In genomic region chr2:166372046-166372445, GRCh38 we compare ENCODE assay signal across 1 cellular context.
TF ChIP-seq lines count a peak whose summit lies in the region.

No MANE protein-coding gene starts in this region.

TF ChIP-seq in HepG2, 621 proteins besides CTCF, POLR2A, EP300 and RAD21 (continued from another document and continues in another):
- TF ChIP-seq ZNF710 (CRISPR knock-in tag; IDR thresholded peaks at IDR 0.05; ENCODE audit: borderline replicate concordance) (peak; percentile 51; the same call in 1 of the 2 replicates), EHMT2 (IDR thresholded peaks at IDR 0.05; ENCODE audit: borderline replicate concordance, low read depth, low read length) (peak; percentile 86; the same call in 1 of the 2 replicates), GMEB1 (CRISPR knock-in tag; IDR thresholded peaks at IDR 0.05; ENCODE audit: borderline replicate concordance) (no peak), ZBED4 (CRISPR knock-in tag; IDR thresholded peaks at IDR 0.05; ENCODE audit: borderline replicate concordance) (peak; percentile 71; the same call in 1 of the 2 replicates), ZFYVE20 (CRISPR knock-in tag; IDR thresholded peaks at IDR 0.05; ENCODE audit: borderline replicate concordance, low read depth) (no peak), ZNF672 (CRISPR knock-in tag; IDR thresholded peaks at IDR 0.05) (no peak), ZNF337 (CRISPR knock-in tag; IDR thresholded peaks at IDR 0.05; ENCODE audit: borderline replicate concordance, low read depth) (no peak), PLRG1 (conservative IDR thresholded peaks at IDR 0.05) (no peak), NPAS2 (CRISPR knock-in tag; IDR thresholded peaks at IDR 0.05; ENCODE audit: borderline replicate concordance) (no peak), ZNF639 (CRISPR knock-in tag; conservative IDR thresholded peaks at IDR 0.05) (no peak), ZNF547 (CRISPR knock-in tag; IDR thresholded peaks at IDR 0.05) (no peak), DBP (CRISPR knock-in tag; IDR thresholded peaks at IDR 0.05; ENCODE audit: not compliant biosample characterization) (no peak), TMF1 (CRISPR knock-in tag; IDR thresholded peaks at IDR 0.05; ENCODE audit: low read depth) (no peak), EED (CRISPR knock-in tag; IDR thresholded peaks at IDR 0.05) (no peak), ZNF674 (CRISPR knock-in tag; IDR thresholded peaks at IDR 0.05; ENCODE audit: low read depth) (no peak), ZNF556 (CRISPR knock-in tag; IDR thresholded peaks at IDR 0.05; ENCODE audit: borderline replicate concordance) (no peak), ZFP62 (CRISPR knock-in tag; IDR thresholded peaks at IDR 0.05) (no peak), ZNF329 (CRISPR knock-in tag; IDR thresholded peaks at IDR 0.05; ENCODE audit: low read depth) (no peak), ZNF230 (CRISPR knock-in tag; IDR thresholded peaks at IDR 0.05) (no peak), SNAI1 (CRISPR knock-in tag; IDR thresholded peaks at IDR 0.05; ENCODE audit: borderline replicate concordance) (no peak), SALL2 (CRISPR knock-in tag; IDR thresholded peaks at IDR 0.05) (no peak), TCF7L2 (IDR thresholded peaks at IDR 0.05; ENCODE audit: low read depth, low read length) (no peak), FOXK2 (IDR thresholded peaks at IDR 0.05) (no peak), ZFAT (CRISPR knock-in tag; conservative IDR thresholded peaks at IDR 0.05) (no peak), ZNF441 (CRISPR knock-in tag; IDR thresholded peaks at IDR 0.05; ENCODE audit: borderline replicate concordance) (no peak), ATF1 (CRISPR knock-in tag; IDR thresholded peaks at IDR 0.05) (no peak), ZFP36L1 (CRISPR knock-in tag; IDR thresholded peaks at IDR 0.05) (no peak; the same call in 1 of the 2 replicates), ZSCAN5A (CRISPR knock-in tag; IDR thresholded peaks at IDR 0.05; ENCODE audit: borderline replicate concordance) (no peak; the same call in 1 of the 2 replicates), MLXIP (CRISPR knock-in tag; IDR thresholded peaks at IDR 0.05; ENCODE audit: borderline replicate concordance) (no peak), PBX2 (CRISPR knock-in tag; IDR thresholded peaks at IDR 0.05) (no peak), TOPORS (CRISPR knock-in tag; IDR thresholded peaks at IDR 0.05) (no peak), ZNF747 (CRISPR knock-in tag; IDR thresholded peaks at IDR 0.05; ENCODE audit: borderline replicate concordance) (no peak), LCORL (IDR thresholded peaks at IDR 0.05) (peak; percentile 96), LCORL (CRISPR knock-in tag; IDR thresholded peaks at IDR 0.05) (peak; percentile 95), HNRNPH1 (optimal IDR thresholded peaks at IDR 0.05; ENCODE audit: low read depth, low read length) (no peak), ZIK1 (CRISPR knock-in tag; IDR thresholded peaks at IDR 0.05; ENCODE audit: borderline replicate concordance, low read depth) (no peak), TERF1 (CRISPR knock-in tag; IDR thresholded peaks at IDR 0.05) (no peak), SMARCC2 (IDR thresholded peaks at IDR 0.05) (0 out of 2 replicates have a peak, but pooled peaks have one; percentile 11), ZFP36 (IDR thresholded peaks at IDR 0.05; ENCODE audit: borderline replicate concordance, low read depth, low read length, partially characterized antibody) (no peak), FOXP1 (IDR thresholded peaks at IDR 0.05) (no peak), FOXP1 (CRISPR knock-in tag; IDR thresholded peaks at IDR 0.05) (peak; percentile 67; the same call in 1 of the 2 replicates), NFIC (IDR thresholded peaks at IDR 0.05; ENCODE audit: low read length) (peak; percentile 91)
